Comparison of ENCODE assay signal across 24 cellular contexts in the genomic region with DNA sequence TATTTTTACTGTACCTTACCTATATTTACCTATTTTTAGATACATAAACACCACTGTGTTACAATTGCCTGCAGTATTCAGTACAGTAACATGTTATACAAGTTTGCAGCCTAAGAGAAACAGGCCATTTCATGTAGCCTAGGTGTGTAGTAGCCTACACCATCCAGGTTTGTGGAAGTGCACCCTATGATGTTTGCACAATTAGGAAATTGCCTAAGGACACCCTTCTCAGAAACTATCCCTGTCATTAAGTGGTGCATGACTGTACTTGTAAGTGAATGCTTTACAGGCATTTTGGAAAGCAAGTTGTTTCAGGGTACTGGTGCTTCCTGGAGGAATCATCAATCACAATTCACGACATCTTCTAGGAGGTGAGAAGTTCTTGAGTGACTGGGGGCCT.
"Had no signal": no experiment of that assay in that cellular context is flagged by ENCODE, and none has a peak within 500 bp of the region (broad histone marks: within the 10 kb centered on the region; RNA-seq: fewer than 3 reads in every experiment).

No MANE protein-coding gene starts in this region.

- ATAC-seq: gastrocnemius medialis; left lung; natural killer cell; sciatic nerve; stimulated activated naive CD8-positive, alpha-beta T cell treated with anti-CD3 and anti-CD28 coated beads, Interleukin-15, amount 100 ng/mL, for 72 hours; upper lobe of right lung had no signal

- H3K27me3 Mint-ChIP-seq: stimulated activated naive CD8-positive, alpha-beta T cell treated with anti-CD3 and anti-CD28 coated beads, Interleukin-15, amount 100 ng/mL, for 72 hours had no signal

- H3K4me3 Mint-ChIP-seq: endodermal cell; natural killer cell; neural crest cell; stimulated activated naive CD8-positive, alpha-beta T cell treated with anti-CD3 and anti-CD28 coated beads, Interleukin-15, amount 100 ng/mL, for 72 hours had no signal

- H3K4me1 ChIP-seq: gastrocnemius medialis, left lung, prostate gland, right atrium auricular region, suprapubic skin, transverse colon, upper lobe of right lung, vagina had no signal

- H3K9me3 ChIP-seq: gastrocnemius medialis, neutrophil, prostate gland, upper lobe of right lung, vagina had no signal

- H3K27ac ChIP-seq: gastrocnemius medialis, left lung, neutrophil, prostate gland, right atrium auricular region, suprapubic skin, transverse colon, upper lobe of right lung, vagina had no signal

- H3K27ac Mint-ChIP-seq: endodermal cell; natural killer cell; stimulated activated naive CD8-positive, alpha-beta T cell treated with anti-CD3 and anti-CD28 coated beads, Interleukin-15, amount 100 ng/mL, for 72 hours had no signal

- H3K27me3 ChIP-seq: gastrocnemius medialis, left lung, neutrophil, right atrium auricular region, suprapubic skin, transverse colon, upper lobe of right lung, vagina had no signal

- H3K4me1 Mint-ChIP-seq: endodermal cell; natural killer cell; neural crest cell; stimulated activated naive CD8-positive, alpha-beta T cell treated with anti-CD3 and anti-CD28 coated beads, Interleukin-15, amount 100 ng/mL, for 72 hours had no signal

- H3K4me3 ChIP-seq: gastrocnemius medialis, left lung, prostate gland, right atrium auricular region, smooth muscle cell, suprapubic skin, transverse colon, upper lobe of right lung, vagina had no signal

- H3K4me2 ChIP-seq: smooth muscle cell had no signal

- H3K36me3 ChIP-seq: gastrocnemius medialis, left lung, neutrophil, prostate gland, right atrium auricular region, suprapubic skin, transverse colon, upper lobe of right lung, vagina had no signal

- DNase-seq: effector CD8-positive, alpha-beta T cell; endodermal cell; erythroblast; gastrocnemius medialis; head of caudate nucleus; kidney; left lung; natural killer cell; stimulated activated CD4-positive, alpha-beta T cell treated with anti-CD3 and anti-CD28 coated beads, Interleukin-12 subunit alpha, Interleukin-12 subunit beta, amount 100 ng/mL, for 4 hours; stimulated activated CD4-positive, alpha-beta T cell treated with anti-CD3 and anti-CD28 coated beads, Interleukin-1b, Interleukin-23, amount 100 ng/mL, for 48 hours; stimulated activated CD4-positive, alpha-beta T cell treated with anti-CD3 and anti-CD28 coated beads, Interleukin-4, amount 100 ng/mL, for 1 hour; stimulated activated CD8-positive, alpha-beta memory T cell treated with anti-CD3 and anti-CD28 coated beads, Interleukin-4, amount 100 ng/mL, for 48 hours; stimulated activated naive CD4-positive, alpha-beta T cell; stimulated activated naive CD8-positive, alpha-beta T cell treated with anti-CD3 and anti-CD28 coated beads, Interleukin-15, amount 100 ng/mL, for 72 hours; transverse colon; upper lobe of right lung had no signal
